In the genomic region with DNA sequence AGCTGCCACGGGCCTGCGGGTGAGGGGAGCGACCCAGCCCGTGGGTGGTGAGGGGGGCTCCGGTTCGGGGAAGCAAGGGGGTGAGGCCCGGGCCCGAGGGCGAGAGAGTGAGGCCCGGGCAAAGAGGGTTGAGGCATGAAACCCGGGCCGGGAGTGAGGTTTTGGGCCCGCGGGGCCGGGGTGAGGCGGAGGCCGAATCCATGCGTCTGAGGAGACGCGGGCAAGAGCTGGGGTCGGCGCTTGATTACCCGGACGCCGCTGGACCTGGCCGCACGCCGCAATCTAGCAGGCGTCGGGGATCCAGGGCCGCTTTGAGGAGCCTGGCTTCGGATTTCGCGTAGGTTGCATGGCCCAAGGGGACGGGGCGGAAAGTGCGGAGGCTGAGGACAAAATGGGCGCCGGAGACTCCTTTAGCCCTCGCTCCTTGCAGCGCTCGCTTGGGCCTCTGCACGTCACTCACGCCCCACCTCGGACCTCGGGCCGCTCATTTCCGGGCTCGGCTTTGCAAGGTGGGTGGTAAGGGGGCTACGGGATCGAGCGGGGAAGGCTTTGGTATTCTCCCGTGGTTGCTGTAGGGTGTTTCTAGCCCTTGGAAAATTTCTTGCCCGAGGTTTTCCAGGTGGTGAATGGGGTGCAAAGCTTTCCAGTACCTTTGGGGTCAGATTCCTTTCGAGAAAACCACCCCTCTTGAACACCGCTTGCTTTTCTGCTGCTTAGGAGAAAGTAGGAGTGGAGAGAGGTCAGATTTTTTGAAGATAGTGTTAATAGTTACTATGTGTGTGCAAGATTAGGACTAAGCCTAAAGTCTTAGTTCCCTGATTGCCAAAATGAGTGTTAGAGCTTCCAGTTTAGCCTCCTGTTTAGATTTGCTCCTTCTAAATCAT, we compare ENCODE assay signal across 8 cellular contexts. TPM values are rescaled to one million over a fixed set of nuclear protein-coding genes. Genes with fewer than 3 reads are reported as not detected.
A peak's percentile ranks its signal among the peaks of the same experiment; 100 is the strongest.
DNase-seq lines count a peak whose midpoint lies in the region; ATAC-seq and TF ChIP-seq lines count a peak whose summit lies in the region.

No MANE protein-coding gene starts in this region.

- H3K27ac Mint-ChIP-seq in T-cell = peak overlapping the region; percentile 85 to 88

- intact Hi-C loops in sciatic nerve (cut with DNase I) = no loop called here

- peak in 32 of 34 experiments; percentile 3 to 39 (median 20) for DNase-seq in T-cell
- DNase-seq in astrocyte of the cerebellum (ENCODE audit: low read depth) = no peak
- DNase-seq in iPS DF 6.9 (ENCODE audit: low read depth, low spot score) = peak; percentile 11
- peak; percentile 75 for DNase-seq in sciatic nerve (ENCODE audit: low spot score)
- DNase-seq in mesenteric fat pad (ENCODE audit: low spot score) = no peak

- H3K27ac ChIP-seq in iPS DF 6.9 (ENCODE audit: low read length) = no peak overlapping the region

- no peaks in the 10 kb centered on the region for H3K9me3 Mint-ChIP-seq in T-cell

- WGBS in iPS DF 6.9 (ENCODE audit: insufficient coverage, insufficient read length) = no CpG with 5 or more reads among the region's 56 CpGs

- TF ChIP-seq EP300 in Ishikawa (IDR thresholded peaks at IDR 0.05; ENCODE audit: borderline replicate concordance) = no peak

- no peaks in the 10 kb centered on the region for H3K27me3 ChIP-seq in iPS DF 6.9 (ENCODE audit: control insufficient read depth, insufficient read depth, low read length)

- peaks cover 7% of the 10 kb centered on the region for H3K36me3 Mint-ChIP-seq in T-cell

- H3K36me3 ChIP-seq in ES-I3 (ENCODE audit: insufficient read depth, low read length) = no peaks in the 10 kb centered on the region
- no peaks in the 10 kb centered on the region for H3K36me3 ChIP-seq in iPS DF 6.9 (ENCODE audit: control insufficient read depth, insufficient read depth, low read length)

- H3K4me1 ChIP-seq in ES-I3 (ENCODE audit: insufficient read depth, low read length) (no peaks in the 10 kb centered on the region; the same call in 1 of the 2 replicates), iPS DF 6.9 (ENCODE audit: control insufficient read depth, insufficient read depth, low read length) (no peaks in the 10 kb centered on the region)

- peak; percentile 54 for ATAC-seq in GM21529 (IDR thresholded peaks at IDR 0.05; ENCODE audit: unreplicated experiment)
- ATAC-seq in T-cell (replicated peaks in 1 of 4) = peak in 2 of 4 experiments; percentile 4 to 8
- peak; percentile 70 for ATAC-seq in sciatic nerve

- no peaks in the 10 kb centered on the region for H3K27me3 Mint-ChIP-seq in T-cell

- peak overlapping the region; percentile 90 to 96 (median 95) for H3K4me3 Mint-ChIP-seq in T-cell

- H3K9me3 ChIP-seq in ES-I3 (ENCODE audit: control insufficient read depth, insufficient read depth, low read length) = no peaks in the 10 kb centered on the region
- no peaks in the 10 kb centered on the region for H3K9me3 ChIP-seq in iPS DF 6.9 (ENCODE audit: control insufficient read depth, insufficient read depth, low read length)

- POLR2A ChIA-PET in T-cell (lab: Charles Lee) = interaction anchor here (0.6 to 0.8 kb wide), 2 partner anchors 13 to 37 kb away, joined by 3 to 4 read pairs; no protein-coding TSS in a partner anchor

- peaks cover 52 to 59% (median 54%) of the 10 kb centered on the region in 3 donors for H3K4me1 Mint-ChIP-seq in T-cell

- H3K4me3 ChIP-seq in astrocyte of the cerebellum (ENCODE audit: low read depth, low read length) = peak overlapping the region; percentile 75
- peak overlapping the region; percentile 98 for H3K4me3 ChIP-seq in iPS DF 6.9 (ENCODE audit: low read length)

- in situ Hi-C loops in astrocyte of the cerebellum (cut with HindIII; ENCODE audit: low sequenced_read_pairs) = no loop called here

- peak overlapping the region; percentile 98 for H3K9ac ChIP-seq in ES-I3 (ENCODE audit: low read depth, low read length)

- CTCF ChIA-PET in T-cell (lab: Charles Lee) = interaction anchor here in 1 of 2 donors (0.6 to 2.2 kb wide), 3 partner anchors 20 to 33 kb away, joined by 3 to 5 read pairs (median 4); no protein-coding TSS in a partner anchor

- no peak for TF ChIP-seq CTCF in astrocyte of the cerebellum (IDR thresholded peaks at IDR 0.05; ENCODE audit: low read depth, low read length, missing control alignments)

- no peak for TF ChIP-seq RAD21 in Ishikawa (IDR thresholded peaks at IDR 0.05; ENCODE audit: low read depth)

TF ChIP-seq in Ishikawa, 13 proteins besides CTCF, POLR2A, EP300 and RAD21:
- TF ChIP-seq YY1 (IDR thresholded peaks at IDR 0.05; ENCODE audit: low read depth) (peak; percentile 75), MAX (IDR thresholded peaks at IDR 0.05) (peak; percentile 48), CEBPB (IDR thresholded peaks at IDR 0.05) (no peak), ZBTB7A (IDR thresholded peaks at IDR 0.05; ENCODE audit: low read depth) (peak; percentile 50; the same call in 1 of the 2 replicates)
- TF ChIP-seq, protein P1, sequence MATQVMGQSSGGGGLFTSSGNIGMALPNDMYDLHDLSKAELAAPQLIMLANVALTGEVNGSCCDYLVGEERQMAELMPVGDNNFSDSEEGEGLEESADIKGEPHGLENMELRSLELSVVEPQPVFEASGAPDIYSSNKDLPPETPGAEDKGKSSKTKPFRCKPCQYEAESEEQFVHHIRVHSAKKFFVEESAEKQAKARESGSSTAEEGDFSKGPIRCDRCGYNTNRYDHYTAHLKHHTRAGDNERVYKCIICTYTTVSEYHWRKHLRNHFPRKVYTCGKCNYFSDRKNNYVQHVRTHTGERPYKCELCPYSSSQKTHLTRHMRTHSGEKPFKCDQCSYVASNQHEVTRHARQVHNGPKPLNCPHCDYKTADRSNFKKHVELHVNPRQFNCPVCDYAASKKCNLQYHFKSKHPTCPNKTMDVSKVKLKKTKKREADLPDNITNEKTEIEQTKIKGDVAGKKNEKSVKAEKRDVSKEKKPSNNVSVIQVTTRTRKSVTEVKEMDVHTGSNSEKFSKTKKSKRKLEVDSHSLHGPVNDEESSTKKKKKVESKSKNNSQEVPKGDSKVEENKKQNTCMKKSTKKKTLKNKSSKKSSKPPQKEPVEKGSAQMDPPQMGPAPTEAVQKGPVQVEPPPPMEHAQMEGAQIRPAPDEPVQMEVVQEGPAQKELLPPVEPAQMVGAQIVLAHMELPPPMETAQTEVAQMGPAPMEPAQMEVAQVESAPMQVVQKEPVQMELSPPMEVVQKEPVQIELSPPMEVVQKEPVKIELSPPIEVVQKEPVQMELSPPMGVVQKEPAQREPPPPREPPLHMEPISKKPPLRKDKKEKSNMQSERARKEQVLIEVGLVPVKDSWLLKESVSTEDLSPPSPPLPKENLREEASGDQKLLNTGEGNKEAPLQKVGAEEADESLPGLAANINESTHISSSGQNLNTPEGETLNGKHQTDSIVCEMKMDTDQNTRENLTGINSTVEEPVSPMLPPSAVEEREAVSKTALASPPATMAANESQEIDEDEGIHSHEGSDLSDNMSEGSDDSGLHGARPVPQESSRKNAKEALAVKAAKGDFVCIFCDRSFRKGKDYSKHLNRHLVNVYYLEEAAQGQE (IDR thresholded peaks at IDR 0.05; ENCODE audit: low read depth) = no peak

RNA-seq across cellular contexts. Expression of gene SLC25A36, which starts 0.8 kb away (rescaled TPM):
- total RNA-seq in T-cell (100 to 1,000 TPM in 2 of 5 donors, 10 to 100 TPM in 3; 44.4 to 112 (median 58.6) TPM), sciatic nerve (96.6 TPM), mesenteric fat pad (40.9 TPM)

Comparison
In these comparisons a context has a peak if more than half of its experiments do, and no peak if none do; other contexts are left out.
1. DNase-seq: peak in T-cell (32 of 34), iPS DF 6.9 (single experiment) and sciatic nerve (single experiment); none in astrocyte of the cerebellum (single experiment) and mesenteric fat pad (single experiment).